ENCODE assay signal across 8 cellular contexts in genomic region chr9:127283917-127284316, GRCh38. TPM values are rescaled to one million over a fixed set of nuclear protein-coding genes. Genes with fewer than 3 reads are reported as not detected.
DNase-seq lines count a peak whose midpoint lies in the region; ATAC-seq and TF ChIP-seq lines count a peak whose summit lies in the region.

No MANE protein-coding gene starts in this region.

- TF ChIP-seq CTCF in Calu3 (IDR thresholded peaks at IDR 0.05; ENCODE audit: unreplicated experiment) = no peak
- peak; percentile 51 for TF ChIP-seq CTCF in astrocyte of the cerebellum (IDR thresholded peaks at IDR 0.05; ENCODE audit: low read depth, low read length, missing control alignments)
- TF ChIP-seq CTCF in lower lobe of right lung (IDR thresholded peaks at IDR 0.05) = peak; percentile 30
- TF ChIP-seq CTCF in prostate gland (IDR thresholded peaks at IDR 0.05) = no peak
- no peak for TF ChIP-seq CTCF in omental fat pad (IDR thresholded peaks at IDR 0.05)

- H3K27me3 Mint-ChIP-seq in Calu3 (ENCODE audit: unreplicated experiment) = no peaks in the 10 kb centered on the region

- no peak overlapping the region for H3K27ac Mint-ChIP-seq in Calu3 (ENCODE audit: unreplicated experiment)

- in situ Hi-C loops in astrocyte of the cerebellum (cut with HindIII; ENCODE audit: low sequenced_read_pairs) = no loop called here

- no peaks in the 10 kb centered on the region for H3K9me2 ChIP-seq in Karpas-422 (replicated peaks; ENCODE audit: insufficient read depth, low read length)

- no peak for ATAC-seq in lower lobe of right lung
- no peak for ATAC-seq in omental fat pad (ENCODE audit: low FRiP score)

- H3K79me2 ChIP-seq in Karpas-422 (ENCODE audit: low read length) = no peaks in the 10 kb centered on the region

- no peaks in the 10 kb centered on the region for H3K9me3 ChIP-seq in Karpas-422 (ENCODE audit: low read length)
- H3K9me3 ChIP-seq in lower lobe of right lung = no peaks in the 10 kb centered on the region
- H3K9me3 ChIP-seq in prostate gland = no peaks in the 10 kb centered on the region

- H3K27me3 ChIP-seq in Karpas-422 (ENCODE audit: low read length) (no peaks in the 10 kb centered on the region), lower lobe of right lung (ENCODE audit: low read depth) (no peaks in the 10 kb centered on the region), prostate gland (replicated peaks; ENCODE audit: insufficient read depth) (no peaks in the 10 kb centered on the region)

- H2AFZ ChIP-seq in Karpas-422 (ENCODE audit: low read length) = no peak overlapping the region

- H3K4me1 ChIP-seq in Karpas-422 (ENCODE audit: low read length) = peaks cover 10% of the 10 kb centered on the region
- H3K4me1 ChIP-seq in lower lobe of right lung = no peaks in the 10 kb centered on the region
- no peaks in the 10 kb centered on the region for H3K4me1 ChIP-seq in prostate gland (replicated peaks)

- no peaks in the 10 kb centered on the region for H4K20me1 ChIP-seq in Karpas-422 (ENCODE audit: insufficient read depth, low read depth, low read length)

- H3K4me3 ChIP-seq in Karpas-422 (ENCODE audit: low read length) = no peak overlapping the region
- H3K4me3 ChIP-seq in astrocyte of the cerebellum (ENCODE audit: low read depth, low read length) = no peak overlapping the region
- no peak overlapping the region for H3K4me3 ChIP-seq in lower lobe of right lung
- H3K4me3 ChIP-seq in prostate gland = no peak overlapping the region

- no peaks in the 10 kb centered on the region for H3K36me3 Mint-ChIP-seq in Calu3 (ENCODE audit: insufficient read depth, unreplicated experiment)

- CTCF ChIA-PET in Calu3 (lab: Charles Lee) = no interaction called here

- BruUV-seq in Calu3 (replicated peaks; lab: Mats Ljungman, UMichigan) = no TSS peak

- no peaks in the 10 kb centered on the region for H3K9me3 Mint-ChIP-seq in Calu3 (ENCODE audit: low read depth, unreplicated experiment)

- no peak for TF ChIP-seq POLR2A in prostate gland (IDR thresholded peaks at IDR 0.05)

- no peak overlapping the region for H3K27ac ChIP-seq in Karpas-422 (ENCODE audit: low read length)
- no peak overlapping the region for H3K27ac ChIP-seq in lower lobe of right lung
- H3K27ac ChIP-seq in prostate gland = no peak overlapping the region

- H3K36me3 ChIP-seq in Karpas-422 (ENCODE audit: insufficient read depth, low read length) (no peaks in the 10 kb centered on the region), lower lobe of right lung (no peaks in the 10 kb centered on the region), prostate gland (no peaks in the 10 kb centered on the region)

- WGBS in prostate gland = 29% methylated on average over 2 of the region's 2 CpGs

- no peak overlapping the region for H3K4me3 Mint-ChIP-seq in Calu3 (ENCODE audit: low read depth, unreplicated experiment)

- no peak overlapping the region for H3K4me2 ChIP-seq in Karpas-422 (ENCODE audit: low read depth, low read length, poor library complexity, severe bottlenecking)

- intact Hi-C loops in Calu3 (cut with micrococcal nuclease; ENCODE audit: unreplicated experiment) (no loop called here), lower lobe of right lung (cut with DNase I) (no loop called here), prostate gland (cut with DNase I) (no loop called here)

- H3K9ac ChIP-seq in Karpas-422 (ENCODE audit: low read length) = no peak overlapping the region

- H3K4me1 Mint-ChIP-seq in Calu3 (ENCODE audit: low read depth, unreplicated experiment) = no peaks in the 10 kb centered on the region

- DNase-seq in Calu3 = peak; percentile 6
- DNase-seq in Karpas-422 = peak; percentile 68
- peak; percentile 11 for DNase-seq in astrocyte of the cerebellum (ENCODE audit: low read depth)
- DNase-seq in lower lobe of right lung = no peak
- no peak for DNase-seq in NCI-H2196 treated with DMSO at 0.1 percent for 48 hours (lab: John Stamatoyannopoulos, UW; ENCODE audit: unreplicated experiment)
- DNase-seq in prostate gland (ENCODE audit: low spot score) = no peak
- DNase-seq in activated gamma-delta T cell (lab: John Stamatoyannopoulos, UW) = no peak
- DNase-seq in omental fat pad (ENCODE audit: low spot score) = no peak

RNA-seq across cellular contexts. Expression of gene GARNL3, which starts 19.3 kb away (rescaled TPM):
- 2.8 and 3.3 TPM in 2 replicates for total RNA-seq in Calu3 (2022)
- total RNA-seq in Karpas-422 (2014; rRNA removed; shearing (Covaris generic); ENCODE audit: low replicate concordance) = 1.2 and 2.2 TPM in 2 replicates
- total RNA-seq in lower lobe of right lung = 7.8 TPM
- total RNA-seq in prostate gland = 10 to 100 TPM; 34.2 to 34.4 TPM
- total RNA-seq in omental fat pad = 10 to 100 TPM in 3 of 4 donors, 1 to 10 TPM in 1; 10.0 to 27.0 (median 15.7) TPM

Comparison
In these comparisons a context has a peak if more than half of its experiments do, and no peak if none do; other contexts are left out.
1. DNase-seq: peak in Calu3 (single experiment), Karpas-422 (single experiment) and astrocyte of the cerebellum (single experiment); none in lower lobe of right lung (single experiment), NCI-H2196 treated with DMSO at 0.1 percent for 48 hours (single experiment), prostate gland (single experiment), activated gamma-delta T cell (single experiment) and omental fat pad (single experiment).
2. CTCF ChIP-seq: peak in astrocyte of the cerebellum (single experiment) and lower lobe of right lung (single experiment); none in Calu3 (single experiment), prostate gland (0 of 4) and omental fat pad (0 of 3).